8 cellular contexts compared by ENCODE assay signal in the genomic region with DNA sequence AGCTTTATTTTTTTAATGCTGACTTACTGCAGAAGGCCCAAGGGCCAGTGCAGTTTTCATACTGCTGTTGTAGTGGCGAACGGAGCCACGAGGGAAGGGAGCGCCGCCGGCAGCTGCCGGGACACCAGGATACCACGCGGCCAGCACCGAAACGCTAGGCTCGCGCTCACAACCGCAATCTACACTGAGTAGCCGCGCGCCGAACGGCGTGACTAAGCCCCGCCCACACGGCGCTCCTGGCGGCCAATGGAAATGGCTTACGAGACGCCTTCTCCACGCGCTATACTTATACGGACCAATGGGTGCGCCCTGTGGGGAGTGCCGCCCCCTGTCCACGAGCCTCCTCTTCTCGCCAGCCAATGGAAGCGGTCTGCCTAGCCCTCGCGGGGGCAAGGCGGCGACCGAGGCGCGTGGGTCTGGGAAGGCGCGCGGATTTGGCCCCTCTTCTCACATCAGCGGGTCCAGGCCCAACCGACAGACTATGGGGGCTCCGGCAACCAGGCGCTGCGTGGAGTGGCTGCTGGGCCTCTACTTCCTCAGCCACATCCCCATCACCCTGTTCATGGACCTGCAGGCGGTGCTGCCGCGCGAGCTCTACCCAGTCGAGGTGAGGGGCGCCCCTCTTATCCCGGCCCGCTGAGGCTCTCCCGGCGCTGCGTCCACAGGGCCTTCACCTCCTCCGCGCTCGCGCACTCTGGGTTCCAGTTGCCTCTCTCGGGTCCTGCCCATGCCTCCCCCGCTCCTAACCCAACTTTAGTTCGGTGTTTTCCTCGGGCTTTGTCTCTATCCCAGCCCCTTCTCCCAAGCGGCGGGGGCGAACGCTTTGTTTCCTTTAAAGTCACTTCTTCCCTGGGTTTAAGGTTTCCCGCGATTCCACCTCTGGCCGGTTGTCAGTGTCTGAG. TPM values are rescaled to one million over a fixed set of nuclear protein-coding genes. Genes with fewer than 3 reads are reported as not detected.
DNase-seq lines count a peak whose midpoint lies in the region; ATAC-seq and TF ChIP-seq lines count a peak whose summit lies in the region.

TSS of gene TMEM97 (plus strand) at position 442 of the 902 bp plus-strand sequence. CDS start at position 482, 40 bp downstream.

- H3K4me3 Mint-ChIP-seq in immature natural killer cell, result peak within 1 kb of the TSS; percentile 87 to 91 (median 88)

- peaks cover 6 to 10% (median 6%) of the 10 kb centered on the region in 3 donors for H3K27me3 Mint-ChIP-seq in immature natural killer cell (ENCODE audit: low read depth in 3 of 3)

- H3K9me3 Mint-ChIP-seq in immature natural killer cell, result no peaks in the 10 kb centered on the region

- TF ChIP-seq CTCF in AG10803 (conservative IDR thresholded peaks at IDR 0.05; ENCODE audit: low read length) (peak; percentile 22), WI38 (IDR thresholded peaks at IDR 0.05; ENCODE audit: low read depth, low read length) (no peak), cardiac fibroblast (IDR thresholded peaks at IDR 0.05; ENCODE audit: low read depth, low read length) (peak; percentile 3)

- peak; percentile 97 for ATAC-seq in GM19023 (IDR thresholded peaks at IDR 0.05; ENCODE audit: unreplicated experiment)
- ATAC-seq in HG03196 (IDR thresholded peaks at IDR 0.05; ENCODE audit: unreplicated experiment), result peak; percentile 87

- H3K27ac Mint-ChIP-seq in immature natural killer cell, result peak within 1 kb of the TSS; percentile 58 to 85 (median 76)

- DNase-seq in AG10803 (ENCODE audit: low read depth), result peak; percentile 96
- DNase-seq in NCI-H226, result peak; percentile 96
- DNase-seq in cardiac fibroblast (ENCODE audit: low read depth in 2 of 2), result peak; percentile 96 to 98
- peak; percentile 95 for DNase-seq in immature natural killer cell
- DNase-seq in smooth muscle cell of the brain vasculature (ENCODE audit: low read depth, low spot score), result peak; percentile 94

- peak within 1 kb of the TSS; percentile 80 for H3K4me3 ChIP-seq in AG10803 (ENCODE audit: low read length)
- H3K4me3 ChIP-seq in WI38 (ENCODE audit: low read depth, low read length), result peak within 1 kb of the TSS; percentile 58
- peak within 1 kb of the TSS; percentile 80 for H3K4me3 ChIP-seq in cardiac fibroblast (replicated peaks in 1 of 2; ENCODE audit: low read depth in 2 of 2, low read length in 2 of 2)

- H3K4me1 Mint-ChIP-seq in immature natural killer cell, result peaks cover 25 to 31% of the 10 kb centered on the region in 2 donors

- H3K36me3 Mint-ChIP-seq in immature natural killer cell, result no peaks in the 10 kb centered on the region

RNA-seq across cellular contexts. Expression of gene TMEM97, which starts in this region (rescaled TPM):
- 10 to 100 TPM in 2 of 3 donors, 1 to 10 TPM in 1; 9.8 to 13.8 (median 11.4) TPM for polyA plus RNA-seq in immature natural killer cell

Comparison
In these comparisons a context has a peak if more than half of its experiments do, and no peak if none do; other contexts are left out.
1. Peak in every context shown above with its lines: DNase-seq, ATAC-seq and H3K4me3 ChIP-seq.